19 cellular contexts compared by ENCODE assay signal in the genomic region with DNA sequence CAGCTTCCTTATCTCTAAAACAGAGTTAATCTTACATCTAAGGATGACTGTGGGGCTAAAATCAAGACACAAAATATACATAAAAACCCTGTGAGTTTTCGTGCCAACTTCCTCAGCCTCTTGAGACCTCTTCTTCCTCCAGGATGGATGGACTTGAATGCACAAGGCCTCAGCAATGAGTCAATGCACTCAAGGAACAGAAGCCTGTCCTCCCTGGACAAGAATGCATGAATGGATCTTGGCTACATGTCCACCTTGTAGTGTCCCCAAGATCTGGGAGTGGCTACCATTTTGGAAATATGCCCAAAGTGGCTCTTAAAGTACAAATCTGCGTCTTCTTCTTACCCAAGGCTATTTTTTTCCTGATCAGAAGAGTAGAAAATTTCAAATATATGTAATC.
"Had no signal": no experiment of that assay in that cellular context is flagged by ENCODE, and none has a peak within 500 bp of the region (broad histone marks: within the 10 kb centered on the region; RNA-seq: fewer than 3 reads in every experiment).

No MANE protein-coding gene starts in this region.

- H3K4me1 Mint-ChIP-seq: central memory CD8-positive, alpha-beta T cell; mesothelial cell of epicardium; natural killer cell; stimulated activated effector memory CD8-positive, alpha-beta T cell treated with anti-CD3 and anti-CD28 coated beads, Interleukin-12 subunit alpha, Interleukin-12 subunit beta, amount 100 ng/mL, for 72 hours had no signal

- H3K36me3 Mint-ChIP-seq: mesothelial cell of epicardium; natural killer cell; neural progenitor cell; stimulated activated effector memory CD8-positive, alpha-beta T cell treated with anti-CD3 and anti-CD28 coated beads, Interleukin-12 subunit alpha, Interleukin-12 subunit beta, amount 100 ng/mL, for 72 hours had no signal

- H3K27ac Mint-ChIP-seq: effector memory CD8-positive, alpha-beta T cell; mesothelial cell of epicardium; natural killer cell; neural progenitor cell; stimulated activated effector memory CD8-positive, alpha-beta T cell treated with anti-CD3 and anti-CD28 coated beads, Interleukin-12 subunit alpha, Interleukin-12 subunit beta, amount 100 ng/mL, for 72 hours had no signal

- H3K4me3 Mint-ChIP-seq: central memory CD8-positive, alpha-beta T cell; effector memory CD8-positive, alpha-beta T cell; mesothelial cell of epicardium; natural killer cell; neural progenitor cell; stimulated activated effector memory CD8-positive, alpha-beta T cell treated with anti-CD3 and anti-CD28 coated beads, Interleukin-12 subunit alpha, Interleukin-12 subunit beta, amount 100 ng/mL, for 72 hours had no signal

- H3K4me3 ChIP-seq: esophagus muscularis mucosa, heart left ventricle, neural progenitor cell, ovary, right atrium auricular region, testis, transverse colon had no signal

- H3K4me2 ChIP-seq: neural progenitor cell had no signal

- H3K9me3 ChIP-seq: esophagus muscularis mucosa, heart left ventricle, ovary, right atrium auricular region, testis, transverse colon had no signal

- H3K36me3 ChIP-seq: esophagus muscularis mucosa, heart left ventricle, neural progenitor cell, ovary, right atrium auricular region, transverse colon had no signal

- H3K9ac ChIP-seq: neural progenitor cell had no signal

- H3K9me3 Mint-ChIP-seq: central memory CD8-positive, alpha-beta T cell; effector memory CD8-positive, alpha-beta T cell; mesothelial cell of epicardium; natural killer cell; neural progenitor cell; stimulated activated effector memory CD8-positive, alpha-beta T cell treated with anti-CD3 and anti-CD28 coated beads, Interleukin-12 subunit alpha, Interleukin-12 subunit beta, amount 100 ng/mL, for 72 hours had no signal

- H3K27me3 ChIP-seq: foreskin keratinocyte, ovary, right atrium auricular region, testis, transverse colon had no signal

- H3K4me1 ChIP-seq: testis, transverse colon had no signal

- H3K27ac ChIP-seq: epithelial cell of prostate, esophagus muscularis mucosa, foreskin keratinocyte, heart left ventricle, neural progenitor cell, ovary, right atrium auricular region, transverse colon had no signal

- DNase-seq: effector memory CD8-positive, alpha-beta T cell; foreskin keratinocyte; heart left ventricle; left colon; natural killer cell; nucleus accumbens; ovary; stimulated activated CD4-positive, alpha-beta T cell treated with anti-CD3 and anti-CD28 coated beads, Interleukin-4, amount 100 ng/mL, for 1 hour; stimulated activated CD8-positive, alpha-beta memory T cell treated with anti-CD3 and anti-CD28 coated beads, Interleukin-4, amount 100 ng/mL, for 48 hours; stimulated activated naive CD8-positive, alpha-beta T cell treated with anti-CD3 and anti-CD28 coated beads, Interleukin-15, Interleukin-2, amounts not matched to agents 100 U/mL and 50 U/mL, for 24 hours; testis; transverse colon had no signal

- ATAC-seq: effector memory CD8-positive, alpha-beta T cell; foreskin keratinocyte; heart left ventricle; left colon; natural killer cell; stimulated activated naive CD8-positive, alpha-beta T cell treated with anti-CD3 and anti-CD28 coated beads, Interleukin-15, Interleukin-2, amounts not matched to agents 100 U/mL and 50 U/mL, for 24 hours had no signal

- H2AFZ ChIP-seq: neural progenitor cell had no signal
